ENCODE assay signal across 36 cellular contexts in genomic region chr5:169158764-169159163, GRCh38.
A peak's percentile ranks its signal among the peaks of the same experiment; 100 is the strongest.
DNase-seq lines count a peak whose midpoint lies in the region; ATAC-seq, FAIRE-seq and TF ChIP-seq lines count a peak whose summit lies in the region.
"Had no signal": no experiment of that assay in that cellular context is flagged by ENCODE, and none has a peak within 500 bp of the region (broad histone marks: within the 10 kb centered on the region; RNA-seq: fewer than 3 reads in every experiment).

No MANE protein-coding gene starts in this region.

- H3K27me3 Mint-ChIP-seq in Caco-2 (ENCODE audit: insufficient read depth, unreplicated experiment) (no peaks in the 10 kb centered on the region), chondrocyte (ENCODE audit: low read depth) (no peaks in the 10 kb centered on the region)
- peaks cover 11% of the 10 kb centered on the region for H3K27me3 Mint-ChIP-seq in activated naive CD8-positive, alpha-beta T cell treated with anti-CD3 and anti-CD28 coated beads for 36 hours
- H3K27me3 Mint-ChIP-seq: B cell had no signal

- H3K9me1 ChIP-seq in K562 (ENCODE audit: control insufficient read depth, insufficient read depth, low read length): no peaks in the 10 kb centered on the region

- TF ChIP-seq RAD21 in K562 (CRISPR knock-in tag; conservative IDR thresholded peaks at IDR 0.05 in 1 of 2, IDR thresholded peaks at IDR 0.05 in 1 of 2): no peak

- H3K4me2 ChIP-seq in K562 (ENCODE audit: insufficient read depth, low read length): no peak overlapping the region
- H3K4me2 ChIP-seq: A549; BLaER1; BLaER1 treated with 17β-estradiol and CSF1 and Interleukin-3, amounts not matched to agents 10 nM and 100 nM had no signal

- CTCF ChIA-PET in Caco-2 (lab: Charles Lee) (no interaction called here), K562 (lab: Yijun Ruan, JAX; ENCODE audit: low intra/inter-chr PET ratio) (no interaction called here)

- H2AFZ ChIP-seq in K562 (ENCODE audit: low read depth, low read length): no peak overlapping the region

- in situ Hi-C loops in K562 (cut with MboI): no loop called here

- BruUV-seq in Caco-2 (replicated peaks; lab: Mats Ljungman, UMichigan): no TSS peak
- no TSS peak for BruUV-seq in K562 (replicated peaks; lab: Mats Ljungman, UMichigan)

- 1% methylated on average over 4 of the region's 4 CpGs for WGBS in K562 (ENCODE audit: insufficient coverage, low coverage, missing lambda C conversion rate)
- 90 to 99% (median 98%) methylated on average over 4 of the region's 4 CpGs for WGBS in stomach, 5 donors

- H3K4me1 Mint-ChIP-seq in Caco-2 (ENCODE audit: low read depth, unreplicated experiment) (peaks cover 48% of the 10 kb centered on the region), chondrocyte (ENCODE audit: low read depth) (peaks cover 44% of the 10 kb centered on the region)
- H3K4me1 Mint-ChIP-seq in activated naive CD8-positive, alpha-beta T cell treated with anti-CD3 and anti-CD28 coated beads for 36 hours: no peaks in the 10 kb centered on the region
- H3K4me1 Mint-ChIP-seq: B cell; CD14-positive monocyte; CD4-positive, alpha-beta memory T cell; CD4-positive, CD25-positive, alpha-beta regulatory T cell; CD8-positive, alpha-beta memory T cell had no signal

- TF ChIP-seq POLR2A in K562 (conservative IDR thresholded peaks at IDR 0.05) (no peak), stomach (IDR thresholded peaks at IDR 0.05) (no peak)

- H3K4me1 ChIP-seq in Caco-2 (peaks cover 33% of the 10 kb centered on the region), K562 (replicated peaks in 1 of 2; ENCODE audit: control insufficient read depth in 2 of 2, insufficient read depth in 2 of 2, low read length in 2 of 2) (no peaks in the 10 kb centered on the region), stomach (peaks cover 0 to 28% (median 13%) of the 10 kb centered on the region in 4 donors)
- H3K4me1 ChIP-seq: BLaER1; BLaER1 treated with 17β-estradiol and CSF1 and Interleukin-3, amounts not matched to agents 10 nM and 100 nM had no signal

- DNase-seq in Caco-2 (no peak), K562 (ENCODE audit: extremely low read depth in 1 of 4, low spot score in 3 of 4) (no peak), chondrocyte (ENCODE audit: low spot score) (no peak), stomach (no peak), NCI-H128 (lab: John Stamatoyannopoulos, UW; ENCODE audit: unreplicated experiment) (no peak)
- no peak for DNase-seq in activated naive CD8-positive, alpha-beta T cell treated with anti-CD3 and anti-CD28 coated beads for 36 hours
- DNase-seq: 8988T; ACHN; AML-193; BE2C; C1 segment of cervical spinal cord; Calu3; CD4-positive, alpha-beta memory T cell; CD4-positive, alpha-beta T cell; CD4-positive, CD25-positive, alpha-beta regulatory T cell; CD8-positive, alpha-beta memory T cell; CD8-positive, alpha-beta T cell; COR-L47; DMS 273 treated with DMSO at 0.1 percent for 48 hours; DMS153; DMS53; DMS79; DMS79 treated with DMSO at 0.1 percent for 48 hours; DND-41; EL had no signal

- H3K36me3 Mint-ChIP-seq in Caco-2 (ENCODE audit: insufficient read depth, unreplicated experiment) (peaks cover 25% of the 10 kb centered on the region), chondrocyte (ENCODE audit: low read depth) (peaks cover 22% of the 10 kb centered on the region)
- no peaks in the 10 kb centered on the region for H3K36me3 Mint-ChIP-seq in activated naive CD8-positive, alpha-beta T cell treated with anti-CD3 and anti-CD28 coated beads for 36 hours
- H3K36me3 Mint-ChIP-seq: CD14-positive monocyte; CD4-positive, CD25-positive, alpha-beta regulatory T cell; CD8-positive, alpha-beta T cell had no signal

- H3K9me3 Mint-ChIP-seq in Caco-2 (ENCODE audit: unreplicated experiment) (peaks cover 17% of the 10 kb centered on the region), chondrocyte (ENCODE audit: low read depth) (peaks cover 15% of the 10 kb centered on the region)
- peaks cover 14% of the 10 kb centered on the region for H3K9me3 Mint-ChIP-seq in activated naive CD8-positive, alpha-beta T cell treated with anti-CD3 and anti-CD28 coated beads for 36 hours

- no peaks in the 10 kb centered on the region for H3K36me3 ChIP-seq in Caco-2 (ENCODE audit: control insufficient read depth, insufficient read depth, low read length)
- H3K36me3 ChIP-seq in K562 (ENCODE audit: control insufficient read depth, insufficient read depth, low read length): no peaks in the 10 kb centered on the region
- H3K36me3 ChIP-seq in stomach: no peaks in the 10 kb centered on the region
- H3K36me3 ChIP-seq: BE2C; BLaER1; BLaER1 treated with 17β-estradiol and CSF1 and Interleukin-3, amounts not matched to agents 10 nM and 100 nM had no signal

- no peak overlapping the region for H3K9ac ChIP-seq in K562 (ENCODE audit: insufficient read depth in 1 of 2, low read depth in 2 of 2, low read length in 2 of 2)
- H3K9ac ChIP-seq: BLaER1; BLaER1 treated with 17β-estradiol and CSF1 and Interleukin-3, amounts not matched to agents 10 nM and 100 nM had no signal

- H3K79me2 ChIP-seq in K562 (ENCODE audit: control insufficient read depth, insufficient read depth, low read length): no peaks in the 10 kb centered on the region

- intact Hi-C loops in Caco-2 (cut with micrococcal nuclease; ENCODE audit: unreplicated experiment) (no loop called here), K562 (cut with micrococcal nuclease) (no loop called here), stomach (cut with DNase I; ENCODE audit: low total_unique reads) (no loop called here)

- POLR2A ChIA-PET in Caco-2 (lab: Charles Lee): no interaction called here
- POLR2A ChIA-PET in K562 (lab: Yijun Ruan, JAX): no interaction called here

- H3K27ac ChIP-seq in K562 (ENCODE audit: extremely low read depth, low read depth, low read length) (no peak overlapping the region), stomach (no peak overlapping the region)
- H3K27ac ChIP-seq: 22Rv1; BLaER1; BLaER1 treated with 17β-estradiol and CSF1 and Interleukin-3, amounts not matched to agents 10 nM and 100 nM; C4-2B had no signal

- no peak overlapping the region for H3K4me3 ChIP-seq in Caco-2 (ENCODE audit: low read depth, low read length)
- H3K4me3 ChIP-seq in K562: no peak overlapping the region
- H3K4me3 ChIP-seq in stomach: no peak overlapping the region
- H3K4me3 ChIP-seq: A549; BLaER1; BLaER1 treated with 17β-estradiol and CSF1 and Interleukin-3, amounts not matched to agents 10 nM and 100 nM had no signal

- no peaks in the 10 kb centered on the region for H4K20me1 ChIP-seq in K562 (replicated peaks; ENCODE audit: control insufficient read depth, insufficient read depth, low read length)
- H4K20me1 ChIP-seq: BLaER1; BLaER1 treated with 17β-estradiol and CSF1 and Interleukin-3, amounts not matched to agents 10 nM and 100 nM had no signal

- peak overlapping the region; percentile 62 for H3K27ac Mint-ChIP-seq in Caco-2 (ENCODE audit: unreplicated experiment)
- peak overlapping the region; percentile 27 for H3K27ac Mint-ChIP-seq in chondrocyte (ENCODE audit: unreplicated experiment)
- no peak overlapping the region for H3K27ac Mint-ChIP-seq in activated naive CD8-positive, alpha-beta T cell treated with anti-CD3 and anti-CD28 coated beads for 36 hours
- H3K27ac Mint-ChIP-seq: B cell; CD14-positive monocyte; CD4-positive, alpha-beta T cell; CD4-positive, CD25-positive, alpha-beta regulatory T cell; CD8-positive, alpha-beta memory T cell; CD8-positive, alpha-beta T cell had no signal

- H3K9me3 ChIP-seq in Caco-2 (no peaks in the 10 kb centered on the region), K562 (replicated peaks; ENCODE audit: control insufficient read depth, insufficient read depth, low read depth, low read length) (no peaks in the 10 kb centered on the region), stomach (peaks cover 0 to 21% (median 13%) of the 10 kb centered on the region in 4 donors)
- H3K9me3 ChIP-seq: BE2C had no signal

- TF ChIP-seq CTCF in Caco-2 (IDR thresholded peaks at IDR 0.05; ENCODE audit: insufficient read depth in 1 of 2, low read depth in 1 of 2, low read length in 1 of 2, severe bottlenecking in 1 of 2, unreplicated experiment in 1 of 2) (no peak), K562 (IDR thresholded peaks at IDR 0.05 in 2 of 3, conservative IDR thresholded peaks at IDR 0.05 in 1 of 3; ENCODE audit: insufficient read depth in 2 of 3, low read depth in 1 of 3, low read length in 3 of 3) (no peak), chondrocyte (IDR thresholded peaks at IDR 0.05) (no peak), stomach (IDR thresholded peaks at IDR 0.05) (no peak)

- TF ChIP-seq EP300 in K562 (IDR thresholded peaks at IDR 0.05; ENCODE audit: low read length) (no peak), stomach (IDR thresholded peaks at IDR 0.05) (no peak)

- H3K27me3 ChIP-seq in Caco-2 (replicated peaks; ENCODE audit: control insufficient read depth, insufficient read depth, low read length): no peaks in the 10 kb centered on the region
- H3K27me3 ChIP-seq in K562 (ENCODE audit: control insufficient read depth in 2 of 2, insufficient read depth in 2 of 2, low read length in 2 of 2): peaks cover 2 to 12% of the 10 kb centered on the region in 2 experiments; a peak in 3 of 5 replicates
- no peaks in the 10 kb centered on the region for H3K27me3 ChIP-seq in stomach
- H3K27me3 ChIP-seq: BE2C; BLaER1; BLaER1 treated with 17β-estradiol and CSF1 and Interleukin-3, amounts not matched to agents 10 nM and 100 nM had no signal

- no peak for FAIRE-seq in K562 (lab: Jason Lieb, UNC)
- peak; percentile 14 for FAIRE-seq in colon (lab: Jason Lieb, UNC)
- FAIRE-seq: A204.1, A549, D721Med had no signal

- ATAC-seq in K562 (no peak), GM18520 (IDR thresholded peaks at IDR 0.05; ENCODE audit: unreplicated experiment) (no peak)
- ATAC-seq: A549; CD8-positive, alpha-beta T cell had no signal

- H3K4me3 Mint-ChIP-seq in Caco-2 (ENCODE audit: unreplicated experiment): no peak overlapping the region
- H3K4me3 Mint-ChIP-seq in chondrocyte (ENCODE audit: unreplicated experiment): no peak overlapping the region
- no peak overlapping the region for H3K4me3 Mint-ChIP-seq in activated naive CD8-positive, alpha-beta T cell treated with anti-CD3 and anti-CD28 coated beads for 36 hours
- H3K4me3 Mint-ChIP-seq: B cell; CD14-positive monocyte; CD4-positive, alpha-beta memory T cell; CD4-positive, alpha-beta T cell; CD4-positive, CD25-positive, alpha-beta regulatory T cell; CD8-positive, alpha-beta memory T cell; CD8-positive, alpha-beta T cell had no signal

TF ChIP-seq in K562, 482 proteins besides CTCF, POLR2A, EP300 and RAD21:
- TF ChIP-seq ZNF354B (CRISPR knock-in tag; IDR thresholded peaks at IDR 0.05): peak; percentile 47; the same call in 1 of the 2 replicates
- peak; percentile 94 for TF ChIP-seq ZNF507 (tag; conservative IDR thresholded peaks at IDR 0.05)
- TF ChIP-seq SP1 (CRISPR knock-in tag; IDR thresholded peaks at IDR 0.05): no peak
